In the genomic region with DNA sequence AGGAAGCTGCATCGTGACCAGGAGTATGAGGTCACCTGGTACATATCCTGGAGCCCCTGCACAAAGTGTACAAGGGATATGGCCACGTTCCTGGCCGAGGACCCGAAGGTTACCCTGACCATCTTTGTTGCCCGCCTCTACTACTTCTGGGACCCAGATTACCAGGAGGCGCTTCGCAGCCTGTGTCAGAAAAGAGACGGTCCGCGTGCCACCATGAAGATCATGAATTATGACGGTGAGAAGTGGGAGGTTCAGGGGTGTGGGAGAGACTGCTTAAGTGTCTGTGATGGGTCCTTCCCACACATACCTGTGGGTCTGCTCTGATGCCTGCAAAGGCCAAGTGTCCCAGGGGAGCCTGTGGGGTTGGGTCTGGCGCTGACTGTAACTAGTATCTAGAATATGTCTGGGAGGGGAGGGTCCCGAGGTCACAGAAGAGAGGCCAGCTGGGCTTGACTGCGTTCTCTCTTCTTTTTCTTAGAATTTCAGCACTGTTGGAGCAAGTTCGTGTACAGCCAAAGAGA, we compare ENCODE assay signal across 22 cellular contexts. TPM values are rescaled to one million over a fixed set of nuclear protein-coding genes. Genes with fewer than 3 reads are reported as not detected.
DNase-seq lines count a peak whose midpoint lies in the region; ATAC-seq and TF ChIP-seq lines count a peak whose summit lies in the region.
"Had no signal": no experiment of that assay in that cellular context is flagged by ENCODE, and none has a peak within 500 bp of the region (broad histone marks: within the 10 kb centered on the region; RNA-seq: fewer than 3 reads in every experiment).

No MANE protein-coding gene starts in this region.

- H2BK20ac ChIP-seq in IMR-90 (ENCODE audit: low read depth, low read length), result no peak overlapping the region

- no peaks in the 10 kb centered on the region for H4K20me1 ChIP-seq in IMR-90 (ENCODE audit: insufficient read depth, low read length)

- no peak overlapping the region for H3K18ac ChIP-seq in IMR-90 (ENCODE audit: low read depth, low read length)

- no peak overlapping the region for H3K27ac ChIP-seq in IMR-90 (ENCODE audit: insufficient read depth, low read length)
- H3K27ac ChIP-seq: 22Rv1, adrenal gland, dorsolateral prefrontal cortex, SJSA1 had no signal

- no peak overlapping the region for H3K9ac ChIP-seq in IMR-90 (ENCODE audit: low read depth, low read length)

- no peak overlapping the region for H2BK5ac ChIP-seq in IMR-90 (ENCODE audit: low read depth, low read length, poor library complexity, severe bottlenecking)

- H3K27me3 Mint-ChIP-seq in T-helper 1 cell treated with Interleukin-12 subunit alpha and Interleukin-12 subunit beta and Interleukin-4 antibody, amounts not matched to agents 30 μg/mL and 1 μg/mL, for 36 hours (ENCODE audit: low read depth), result no peaks in the 10 kb centered on the region
- no peaks in the 10 kb centered on the region for H3K27me3 Mint-ChIP-seq in activated naive CD8-positive, alpha-beta T cell treated with anti-CD3 and anti-CD28 coated beads, Interleukin-2, amount 50 U/mL, for 24 hours
- H3K27me3 Mint-ChIP-seq in nephron (ENCODE audit: low read depth), result peaks cover 4% of the 10 kb centered on the region

- no peak for TF ChIP-seq POLR2A in IMR-90 (IDR thresholded peaks at IDR 0.05; ENCODE audit: low read depth, low read length)

- H3K9me1 ChIP-seq in IMR-90 (ENCODE audit: insufficient read depth, low read length), result no peaks in the 10 kb centered on the region

- H3K27ac Mint-ChIP-seq in T-helper 1 cell treated with Interleukin-12 subunit alpha and Interleukin-12 subunit beta and Interleukin-4 antibody, amounts not matched to agents 30 μg/mL and 1 μg/mL, for 36 hours, result peak overlapping the region; percentile 26
- H3K27ac Mint-ChIP-seq in activated naive CD8-positive, alpha-beta T cell treated with anti-CD3 and anti-CD28 coated beads, Interleukin-2, amount 50 U/mL, for 24 hours, result peak overlapping the region; percentile 76
- peak overlapping the region in 2 of 3 experiments; percentile 4 to 69 for H3K27ac Mint-ChIP-seq in nephron

- peak overlapping the region; percentile 44 for H3K4me3 Mint-ChIP-seq in T-helper 1 cell treated with Interleukin-12 subunit alpha and Interleukin-12 subunit beta and Interleukin-4 antibody, amounts not matched to agents 30 μg/mL and 1 μg/mL, for 36 hours
- peak overlapping the region; percentile 62 for H3K4me3 Mint-ChIP-seq in activated naive CD8-positive, alpha-beta T cell treated with anti-CD3 and anti-CD28 coated beads, Interleukin-2, amount 50 U/mL, for 24 hours
- peak overlapping the region in 2 of 3 experiments; percentile 22 to 27 for H3K4me3 Mint-ChIP-seq in nephron

- H3K79me1 ChIP-seq in IMR-90 (ENCODE audit: low read depth in 1 of 2, low read length in 2 of 2), result peaks cover 0 to 7% of the 10 kb centered on the region in 2 experiments; a peak in 1 of 4 replicates

- no peak overlapping the region for H4K5ac ChIP-seq in IMR-90 (ENCODE audit: low read depth, low read length)

- H3K27me3 ChIP-seq in IMR-90 (ENCODE audit: control insufficient read depth, insufficient read depth, low read length), result peaks cover 1% of the 10 kb centered on the region; the same call in 1 of the 2 replicates
- H3K27me3 ChIP-seq: adrenal gland, BE2C, dorsolateral prefrontal cortex, SJSA1 had no signal

- H3K4me2 ChIP-seq in IMR-90 (ENCODE audit: low read depth, low read length), result no peak overlapping the region

- peaks cover 37% of the 10 kb centered on the region for H3K4me1 Mint-ChIP-seq in T-helper 1 cell treated with Interleukin-12 subunit alpha and Interleukin-12 subunit beta and Interleukin-4 antibody, amounts not matched to agents 30 μg/mL and 1 μg/mL, for 36 hours (ENCODE audit: low read depth)
- H3K4me1 Mint-ChIP-seq in activated naive CD8-positive, alpha-beta T cell treated with anti-CD3 and anti-CD28 coated beads, Interleukin-2, amount 50 U/mL, for 24 hours, result peaks cover 72% of the 10 kb centered on the region
- H3K4me1 Mint-ChIP-seq in nephron, result peaks cover 16% of the 10 kb centered on the region

- H2AK5ac ChIP-seq in IMR-90 (ENCODE audit: low read depth, low read length), result no peak overlapping the region

- no peak overlapping the region for H4K8ac ChIP-seq in IMR-90 (ENCODE audit: low read depth in 2 of 2, low read length in 2 of 2)

- intact Hi-C loops in IMR-90 (cut with micrococcal nuclease), result no loop called here

- TF ChIP-seq CTCF in IMR-90 (conservative IDR thresholded peaks at IDR 0.05; ENCODE audit: low read depth, low read length) (no peak), nephron (IDR thresholded peaks at IDR 0.05; ENCODE audit: unreplicated experiment in 3 of 3) (no peak)

- no peak overlapping the region for H3K4me3 ChIP-seq in IMR-90 (ENCODE audit: insufficient read depth, low read depth, low read length)
- H3K4me3 ChIP-seq: adrenal gland, dorsolateral prefrontal cortex, SJSA1 had no signal

- peaks cover 4% of the 10 kb centered on the region for H3K4me1 ChIP-seq in IMR-90 (ENCODE audit: control insufficient read depth, insufficient read depth, low read length)
- H3K4me1 ChIP-seq: BE2C had no signal

- H2AK9ac ChIP-seq in IMR-90 (replicated peaks; ENCODE audit: low read depth, low read length, poor library complexity), result peak overlapping the region; percentile 7

- H4K91ac ChIP-seq in IMR-90 (ENCODE audit: insufficient read depth, low read depth, low read length), result no peak overlapping the region

- H3K56ac ChIP-seq in IMR-90 (ENCODE audit: extremely low read depth, insufficient read depth, low read length), result no peak overlapping the region

- POLR2A ChIA-PET in IMR-90 (lab: Charles Lee; ENCODE audit: unreplicated experiment), result no interaction called here

- no peak for TF ChIP-seq RAD21 in IMR-90 (IDR thresholded peaks at IDR 0.05; ENCODE audit: low read length)

- no peak overlapping the region for H3K23ac ChIP-seq in IMR-90 (ENCODE audit: low read depth, low read length)

- H2BK120ac ChIP-seq in IMR-90 (ENCODE audit: low read depth, low read length), result no peak overlapping the region

- H3K36me3 Mint-ChIP-seq in T-helper 1 cell treated with Interleukin-12 subunit alpha and Interleukin-12 subunit beta and Interleukin-4 antibody, amounts not matched to agents 30 μg/mL and 1 μg/mL, for 36 hours (ENCODE audit: low read depth), result peaks cover 43% of the 10 kb centered on the region
- peaks cover 41% of the 10 kb centered on the region for H3K36me3 Mint-ChIP-seq in activated naive CD8-positive, alpha-beta T cell treated with anti-CD3 and anti-CD28 coated beads, Interleukin-2, amount 50 U/mL, for 24 hours (ENCODE audit: low read depth)
- H3K36me3 Mint-ChIP-seq in nephron (ENCODE audit: low read depth), result no peaks in the 10 kb centered on the region

- 100% methylated on average over 1 of the region's 15 CpGs; no CpG with 5 or more reads in 1 of the 2 experiments for WGBS in IMR-90 (ENCODE audit: extremely low coverage in 2 of 2, insufficient read length in 1 of 2), 2 experiments

- no peak overlapping the region for H3K4ac ChIP-seq in IMR-90 (ENCODE audit: low read depth, low read length)

- dilution Hi-C loops in IMR-90 (cut with HindIII; ENCODE audit: low sequenced_read_pairs, unreplicated experiment), result no loop called here

- no peaks in the 10 kb centered on the region; the same call in 1 of the 2 replicates for H3K36me3 ChIP-seq in IMR-90 (ENCODE audit: control insufficient read depth, insufficient read depth, low read length)
- H3K36me3 ChIP-seq: adrenal gland, BE2C had no signal

- DNase-seq in T-helper 1 cell, result no peak
- DNase-seq in IMR-90, result no peak
- DNase-seq in activated naive CD8-positive, alpha-beta T cell treated with anti-CD3 and anti-CD28 coated beads, Interleukin-2, amount 50 U/mL, for 24 hours, result no peak
- DNase-seq: adrenal gland; BE2C; dorsolateral prefrontal cortex; erythroblast; NCI-H1436 treated with DMSO at 0.1 percent for 48 hours; NCI-H82; stimulated activated CD4-positive, alpha-beta T cell treated with anti-CD3 and anti-CD28 coated beads, Interleukin-4, amount 100 ng/mL, for 1 hour; T1000 had no signal

- ATAC-seq in IMR-90 (ENCODE audit: low read depth) (no peak), GM21390 (IDR thresholded peaks at IDR 0.05; ENCODE audit: unreplicated experiment) (no peak), GM21360 (IDR thresholded peaks at IDR 0.05; ENCODE audit: unreplicated experiment) (no peak), HG02623 (IDR thresholded peaks at IDR 0.05; ENCODE audit: unreplicated experiment) (no peak)
- no peak for ATAC-seq in activated naive CD8-positive, alpha-beta T cell treated with anti-CD3 and anti-CD28 coated beads, Interleukin-2, amount 50 U/mL, for 24 hours
- ATAC-seq: activated CD4-positive, CD25-positive, alpha-beta regulatory T cell treated with anti-CD3 and anti-CD28 coated beads, Interleukin-2, amount 50 U/mL, for 24 hours; left lobe of liver had no signal

- no peak overlapping the region for H2AFZ ChIP-seq in IMR-90 (replicated peaks; ENCODE audit: low read length, poor library complexity)

- no peaks in the 10 kb centered on the region for H3K9me3 ChIP-seq in IMR-90 (ENCODE audit: control insufficient read depth, insufficient read depth, low read length)
- H3K9me3 ChIP-seq: adrenal gland, BE2C, SJSA1 had no signal

- no peak overlapping the region for H2BK15ac ChIP-seq in IMR-90 (ENCODE audit: low read depth, low read length)

- in situ Hi-C loops in IMR-90 (cut with MboI; ENCODE audit: low sequenced_read_pairs), result no loop called here

- BruUV-seq in IMR-90 (replicated peaks; lab: Mats Ljungman, UMichigan), result no TSS peak

- CTCF ChIA-PET in IMR-90 (lab: Yijun Ruan, JAX), result interaction anchor here (0.9 kb wide), 1 partner anchor 27 kb away, joined by 3 read pairs; no protein-coding TSS in a partner anchor

- H3K14ac ChIP-seq in IMR-90 (replicated peaks; ENCODE audit: low read depth, low read length), result no peak overlapping the region

- no peaks in the 10 kb centered on the region for H3K9me3 Mint-ChIP-seq in T-helper 1 cell treated with Interleukin-12 subunit alpha and Interleukin-12 subunit beta and Interleukin-4 antibody, amounts not matched to agents 30 μg/mL and 1 μg/mL, for 36 hours
- no peaks in the 10 kb centered on the region for H3K9me3 Mint-ChIP-seq in activated naive CD8-positive, alpha-beta T cell treated with anti-CD3 and anti-CD28 coated beads, Interleukin-2, amount 50 U/mL, for 24 hours
- no peaks in the 10 kb centered on the region for H3K9me3 Mint-ChIP-seq in nephron

RNA-seq across cellular contexts. Expression of gene APOBEC3G, which starts 4.0 kb away (rescaled TPM):
- total RNA-seq in IMR-90 (2012; rRNA removed), result 6.7 and 7.0 TPM in 2 replicates
- 4.7 and 5.3 TPM in 2 replicates for polyA plus RNA-seq in IMR-90 (2012; rRNA removed)
- 3.1 and 4.4 TPM in 2 replicates for polyA plus RNA-seq in IMR-90 (2012; cell fraction: cytosol; rRNA removed)
- polyA plus RNA-seq in IMR-90 (2012; cell fraction: nucleus; rRNA removed; ENCODE audit: low replicate concordance), result 4.7 and 8.9 TPM in 2 replicates

RNA-seq across cellular contexts. Expression of gene APOBEC3H, which starts 16.0 kb away (rescaled TPM):
- total RNA-seq in IMR-90 (2012; rRNA removed), result 0.18 TPM in 1 of 2 replicates, not detected in the other
- not detected in 2 replicates for polyA plus RNA-seq in IMR-90 (2012; rRNA removed)
- polyA plus RNA-seq in IMR-90 (2012; cell fraction: cytosol; rRNA removed), result 0.09 TPM in 1 of 2 replicates, not detected in the other
- polyA plus RNA-seq in IMR-90 (2012; cell fraction: nucleus; rRNA removed; ENCODE audit: low replicate concordance), result 0.60 TPM in 1 of 2 replicates, not detected in the other
- total RNA-seq: frontal cortex, left lobe of liver, SJSA1, skeletal muscle tissue had no signal

RNA-seq across cellular contexts. Expression of gene APOBEC3F, which starts 40.4 kb away (rescaled TPM):
- total RNA-seq in IMR-90 (2012; rRNA removed), result 3.4 and 4.2 TPM in 2 replicates
- 8.3 and 9.1 TPM in 2 replicates for polyA plus RNA-seq in IMR-90 (2012; rRNA removed)
- polyA plus RNA-seq in IMR-90 (2012; cell fraction: cytosol; rRNA removed), result 9.6 and 12.9 TPM in 2 replicates
- 4.2 and 4.6 TPM in 2 replicates for polyA plus RNA-seq in IMR-90 (2012; cell fraction: nucleus; rRNA removed; ENCODE audit: low replicate concordance)

Comparison
In these comparisons a context has a peak if more than half of its experiments do, and no peak if none do; other contexts are left out.
1. H3K27ac Mint-ChIP-seq: peak in every context shown above with its lines; median percentile 76 in activated naive CD8-positive, alpha-beta T cell treated with anti-CD3 and anti-CD28 coated beads, Interleukin-2, amount 50 U/mL, for 24 hours; 36 in nephron; 26 in T-helper 1 cell treated with Interleukin-12 subunit alpha and Interleukin-12 subunit beta and Interleukin-4 antibody, amounts not matched to agents 30 μg/mL and 1 μg/mL, for 36 hours.